24 cellular contexts compared by ENCODE assay signal in the genomic region with DNA sequence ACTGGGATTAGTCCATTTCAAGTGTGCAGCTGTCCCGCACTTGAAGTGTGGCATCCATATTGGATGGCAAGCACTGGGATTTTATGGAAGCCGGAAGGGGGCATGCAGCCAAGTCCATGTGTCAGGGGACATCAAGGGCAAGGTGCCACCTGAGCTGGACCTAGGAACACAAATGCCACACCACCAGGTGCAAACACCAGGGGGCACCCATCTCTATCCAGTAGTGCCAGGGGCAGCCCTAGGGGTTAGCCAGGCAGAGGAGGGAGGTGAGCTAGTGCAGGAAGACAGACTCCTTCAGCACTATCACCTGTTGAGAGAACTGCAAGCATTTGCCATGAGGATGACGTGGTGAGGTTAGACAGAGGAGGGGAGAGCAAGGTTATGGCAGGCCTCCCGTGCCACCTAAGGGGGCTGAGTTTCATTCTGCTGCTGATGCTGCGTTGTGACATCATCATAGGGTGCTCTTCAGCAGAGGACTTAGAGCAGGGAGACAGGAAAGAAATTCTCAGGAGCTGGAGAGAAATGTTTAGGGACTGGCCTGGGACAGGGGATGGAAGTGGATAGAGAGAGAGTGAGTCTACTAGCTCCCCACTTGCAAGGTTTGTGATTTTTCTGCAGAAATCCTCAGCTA.
DNase-seq lines count a peak whose midpoint lies in the region; ATAC-seq and TF ChIP-seq lines count a peak whose summit lies in the region.
"Had no signal": no experiment of that assay in that cellular context is flagged by ENCODE, and none has a peak within 500 bp of the region (broad histone marks: within the 10 kb centered on the region; RNA-seq: fewer than 3 reads in every experiment).

No MANE protein-coding gene starts in this region.

- DNase-seq in NCI-H524 treated with DMSO at 0.1 percent for 48 hours (lab: John Stamatoyannopoulos, UW) = peak; percentile 85
- DNase-seq in glutamatergic neuron = no peak
- peak; percentile 33 for DNase-seq in ureter (ENCODE audit: low spot score)
- no peak for DNase-seq in Right ventricle myocardium superior
- no peak for DNase-seq in KBM-7
- DNase-seq in Caco-2 = no peak
- DNase-seq: activated CD8-positive, alpha-beta T cell treated with anti-CD3 and anti-CD28 coated beads for 36 hours; activated gamma-delta T cell; CD4-positive, alpha-beta T cell; H7; Kasumi-1; NCI-H1092 treated with DMSO at 0.1 percent for 48 hours; NCI-H1930; NCI-H2227 treated with DMSO at 0.1 percent for 48 hours; NCI-H774; nucleus accumbens; retina; spleen; stimulated activated CD4-positive, alpha-beta T cell treated with anti-CD3 and anti-CD28 coated beads, Interleukin-4, amount 100 ng/mL, for 1 hour; stimulated activated naive B cell treated with anti-CD40 and anti-IgM and Interleukin-4, amounts not matched to agents 10 μg/mL and 1 μg/mL and 100 μg/mL, for 72 hours; testis had no signal

- no peak overlapping the region for H3K4me3 ChIP-seq in Caco-2 (ENCODE audit: low read depth, low read length)
- H3K4me3 ChIP-seq: spleen, testis had no signal

- peaks cover 9% of the 10 kb centered on the region for H3K4me1 ChIP-seq in Caco-2

- H3K27ac Mint-ChIP-seq in glutamatergic neuron (ENCODE audit: unreplicated experiment) (no peak overlapping the region), Caco-2 (ENCODE audit: unreplicated experiment) (no peak overlapping the region)
- H3K27ac Mint-ChIP-seq: activated CD8-positive, alpha-beta T cell treated with anti-CD3 and anti-CD28 coated beads for 36 hours; CD4-positive, alpha-beta T cell; stimulated activated naive B cell treated with anti-CD40 and anti-IgM and Interleukin-4, amounts not matched to agents 10 μg/mL and 1 μg/mL and 100 μg/mL, for 72 hours had no signal

- peaks cover 4% of the 10 kb centered on the region for H3K27me3 Mint-ChIP-seq in glutamatergic neuron (ENCODE audit: unreplicated experiment)
- H3K27me3 Mint-ChIP-seq in Caco-2 (ENCODE audit: insufficient read depth, unreplicated experiment) = no peaks in the 10 kb centered on the region

- in situ Hi-C loops in KBM-7 (cut with MboI; ENCODE audit: low pct_unique_long_range_greater_than_20kb, low sequenced_read_pairs) = no loop called here

- no peaks in the 10 kb centered on the region for H3K36me3 Mint-ChIP-seq in glutamatergic neuron (ENCODE audit: unreplicated experiment)
- no peaks in the 10 kb centered on the region for H3K36me3 Mint-ChIP-seq in Caco-2 (ENCODE audit: insufficient read depth, unreplicated experiment)
- H3K36me3 Mint-ChIP-seq: stimulated activated naive B cell treated with anti-CD40 and anti-IgM and Interleukin-4, amounts not matched to agents 10 μg/mL and 1 μg/mL and 100 μg/mL, for 72 hours had no signal

- BruUV-seq in Caco-2 (replicated peaks; lab: Mats Ljungman, UMichigan) = no TSS peak

- no peaks in the 10 kb centered on the region for H3K27me3 ChIP-seq in Caco-2 (replicated peaks; ENCODE audit: control insufficient read depth, insufficient read depth, low read length)
- H3K27me3 ChIP-seq: spleen, testis had no signal

- ATAC-seq in Right ventricle myocardium superior (ENCODE audit: poor library complexity) = no peak
- ATAC-seq: activated CD4-positive, CD25-positive, alpha-beta regulatory T cell treated with anti-CD3 and anti-CD28 coated beads, Interleukin-2, amount 50 U/mL, for 24 hours; activated CD8-positive, alpha-beta T cell treated with anti-CD3 and anti-CD28 coated beads for 36 hours; Panc1; stimulated activated naive B cell treated with anti-CD40 and anti-IgM and Interleukin-4, amounts not matched to agents 10 μg/mL and 1 μg/mL and 100 μg/mL, for 72 hours had no signal

- H3K4me3 Mint-ChIP-seq in glutamatergic neuron (ENCODE audit: unreplicated experiment) (peak overlapping the region; percentile 49), Caco-2 (ENCODE audit: unreplicated experiment) (no peak overlapping the region)
- H3K4me3 Mint-ChIP-seq: activated CD8-positive, alpha-beta T cell treated with anti-CD3 and anti-CD28 coated beads for 36 hours; CD4-positive, alpha-beta T cell; stimulated activated naive B cell treated with anti-CD40 and anti-IgM and Interleukin-4, amounts not matched to agents 10 μg/mL and 1 μg/mL and 100 μg/mL, for 72 hours had no signal

- peaks cover 2% of the 10 kb centered on the region for H3K9me3 Mint-ChIP-seq in glutamatergic neuron (ENCODE audit: unreplicated experiment)
- H3K9me3 Mint-ChIP-seq in Caco-2 (ENCODE audit: unreplicated experiment) = no peaks in the 10 kb centered on the region
- H3K9me3 Mint-ChIP-seq: activated CD8-positive, alpha-beta T cell treated with anti-CD3 and anti-CD28 coated beads for 36 hours; CD4-positive, alpha-beta T cell; stimulated activated naive B cell treated with anti-CD40 and anti-IgM and Interleukin-4, amounts not matched to agents 10 μg/mL and 1 μg/mL and 100 μg/mL, for 72 hours had no signal

- H3K9me3 ChIP-seq in Caco-2 = peaks cover 4% of the 10 kb centered on the region; the same call in 1 of the 2 replicates
- H3K9me3 ChIP-seq: testis had no signal

- TF ChIP-seq CTCF in GM12872 (IDR thresholded peaks at IDR 0.05; ENCODE audit: insufficient read depth, low read depth, low read length) = peak; percentile 36; the same call in 1 of the 3 replicates
- no peak for TF ChIP-seq CTCF in glutamatergic neuron (IDR thresholded peaks at IDR 0.05; ENCODE audit: partially characterized antibody, unreplicated experiment)
- TF ChIP-seq CTCF in Caco-2 (IDR thresholded peaks at IDR 0.05; ENCODE audit: insufficient read depth in 1 of 2, low read depth in 1 of 2, low read length in 1 of 2, severe bottlenecking in 1 of 2, unreplicated experiment in 1 of 2) = no peak

- intact Hi-C loops in Right ventricle myocardium superior (cut with DNase I) (no loop called here), Caco-2 (cut with micrococcal nuclease; ENCODE audit: unreplicated experiment) (loop anchor here (10.0 kb wide), 1 partner anchor 55 kb away; no protein-coding TSS in a partner anchor)

- H3K36me3 ChIP-seq in Caco-2 (ENCODE audit: control insufficient read depth, insufficient read depth, low read length) = no peaks in the 10 kb centered on the region
- H3K36me3 ChIP-seq: spleen had no signal

- CTCF ChIA-PET in Caco-2 (lab: Charles Lee) = interaction anchor here (0.5 kb wide), 1 partner anchor 638 kb away, joined by 4 read pairs; no protein-coding TSS in a partner anchor

- POLR2A ChIA-PET in Caco-2 (lab: Charles Lee) = no interaction called here

- H3K4me1 Mint-ChIP-seq in glutamatergic neuron (ENCODE audit: low read depth, unreplicated experiment) (peaks cover 10% of the 10 kb centered on the region), Caco-2 (ENCODE audit: low read depth, unreplicated experiment) (peaks cover 6% of the 10 kb centered on the region)
- H3K4me1 Mint-ChIP-seq: stimulated activated naive B cell treated with anti-CD40 and anti-IgM and Interleukin-4, amounts not matched to agents 10 μg/mL and 1 μg/mL and 100 μg/mL, for 72 hours had no signal

Comparison
In these comparisons a context has a peak if more than half of its experiments do, and no peak if none do; other contexts are left out.
1. DNase-seq: peak in NCI-H524 treated with DMSO at 0.1 percent for 48 hours (single experiment) and ureter (single experiment); none in glutamatergic neuron (single experiment), Right ventricle myocardium superior (single experiment), KBM-7 (single experiment) and Caco-2 (0 of 2).